In the genomic region with DNA sequence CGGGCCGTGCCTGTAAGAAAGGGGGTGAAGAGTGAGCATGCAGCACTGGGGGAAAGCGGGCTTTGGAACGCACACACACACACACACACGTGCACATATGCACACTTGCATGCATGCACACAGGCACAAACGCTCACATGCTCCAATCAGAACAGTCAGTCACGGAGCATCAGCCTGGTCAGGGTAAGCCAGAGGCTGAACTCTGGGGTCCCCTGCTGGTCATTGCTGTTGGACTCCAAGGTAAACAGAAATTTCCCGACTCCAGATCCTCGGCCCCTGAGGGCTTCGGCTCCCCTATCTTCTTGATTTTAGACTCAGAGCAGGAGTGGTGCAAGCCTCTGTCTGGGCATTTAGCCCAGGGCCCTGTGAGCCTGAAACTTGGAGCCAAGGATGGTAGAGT, we compare ENCODE assay signal across 13 cellular contexts. TPM values are rescaled to one million over a fixed set of nuclear protein-coding genes. Genes with fewer than 3 reads are reported as not detected.
A peak's percentile ranks its signal among the peaks of the same experiment; 100 is the strongest.
DNase-seq lines count a peak whose midpoint lies in the region; ATAC-seq and TF ChIP-seq lines count a peak whose summit lies in the region.
"Had no signal": no experiment of that assay in that cellular context is flagged by ENCODE, and none has a peak within 500 bp of the region (broad histone marks: within the 10 kb centered on the region; RNA-seq: fewer than 3 reads in every experiment).

No MANE protein-coding gene starts in this region.

- no peaks in the 10 kb centered on the region for H3K79me2 ChIP-seq in OCI-LY3 (ENCODE audit: low read length)
- no peaks in the 10 kb centered on the region for H3K79me2 ChIP-seq in smooth muscle cell (ENCODE audit: low read depth)

- DNase-seq in Right ventricle myocardium superior: no peak
- DNase-seq in cardiac septum (ENCODE audit: low spot score): no peak
- DNase-seq in fibroblast of pulmonary artery (ENCODE audit: low read depth): peak; percentile 12
- no peak for DNase-seq in smooth muscle cell (lab: John Stamatoyannopoulos, UW; ENCODE audit: unreplicated experiment)
- no peak for DNase-seq in RWPE1 (ENCODE audit: low spot score)
- no peak for DNase-seq in MG63
- DNase-seq in NAMALWA (ENCODE audit: low spot score): no peak
- DNase-seq: KG1; naive thymus-derived CD4-positive, alpha-beta T cell; stimulated activated CD4-positive, alpha-beta T cell treated with anti-CD3 and anti-CD28 coated beads, Interleukin-2, amount 100 ng/mL, for 48 hours had no signal

- no peaks in the 10 kb centered on the region for H3K4me1 ChIP-seq in OCI-LY3 (ENCODE audit: low read length)
- H3K4me1 ChIP-seq in smooth muscle cell (ENCODE audit: low read depth): no peaks in the 10 kb centered on the region

- H3F3A ChIP-seq in smooth muscle cell (ENCODE audit: low read depth): no peaks in the 10 kb centered on the region

- TF ChIP-seq CTCF in OCI-LY3 (IDR thresholded peaks at IDR 0.05; ENCODE audit: low read depth, low read length) (0 out of 2 replicates have a peak, but pooled peaks have one; percentile 11), fibroblast of pulmonary artery (IDR thresholded peaks at IDR 0.05; ENCODE audit: low read length, missing control alignments) (peak; percentile 18), smooth muscle cell (IDR thresholded peaks at IDR 0.05; ENCODE audit: borderline replicate concordance, insufficient read depth, poor library complexity, severe bottlenecking) (peak; percentile 16), RWPE1 (conservative IDR thresholded peaks at IDR 0.05; ENCODE audit: low read depth) (no peak)

- no peaks in the 10 kb centered on the region for H3K36me3 ChIP-seq in OCI-LY3 (replicated peaks; ENCODE audit: low read depth, low read length)
- H3K36me3 ChIP-seq in smooth muscle cell (ENCODE audit: low read depth): no peaks in the 10 kb centered on the region
- H3K36me3 ChIP-seq in MG63: no peaks in the 10 kb centered on the region
- H3K36me3 ChIP-seq: BLaER1 treated with 17β-estradiol and CSF1 and Interleukin-3, amounts not matched to agents 10 nM and 100 nM had no signal

- no peak overlapping the region for H3K4me2 ChIP-seq in OCI-LY3 (ENCODE audit: low read length)
- no peak overlapping the region for H3K4me2 ChIP-seq in smooth muscle cell
- H3K4me2 ChIP-seq: BLaER1 treated with 17β-estradiol and CSF1 and Interleukin-3, amounts not matched to agents 10 nM and 100 nM had no signal

- H3K9ac ChIP-seq in OCI-LY3 (ENCODE audit: low read length) (no peak overlapping the region), smooth muscle cell (ENCODE audit: low read depth) (no peak overlapping the region)
- H3K9ac ChIP-seq: BLaER1 treated with 17β-estradiol and CSF1 and Interleukin-3, amounts not matched to agents 10 nM and 100 nM had no signal

- POLR2A ChIA-PET in RWPE1 (lab: Yijun Ruan, JAX; ENCODE audit: low non-redundant PET): no interaction called here

- 71% methylated on average over 10 of the region's 10 CpGs for WGBS in smooth muscle cell (ENCODE audit: low lambda C conversion rate)

- no peak overlapping the region for H3K4me3 ChIP-seq in OCI-LY3 (ENCODE audit: low read length)
- no peak overlapping the region for H3K4me3 ChIP-seq in fibroblast of pulmonary artery (replicated peaks; ENCODE audit: low read depth, low read length)
- no peak overlapping the region for H3K4me3 ChIP-seq in smooth muscle cell
- H3K4me3 ChIP-seq in MG63: no peak overlapping the region
- H3K4me3 ChIP-seq: BLaER1 treated with 17β-estradiol and CSF1 and Interleukin-3, amounts not matched to agents 10 nM and 100 nM had no signal

- intact Hi-C loops in Right ventricle myocardium superior (cut with DNase I) (no loop called here), cardiac septum (cut with DNase I) (no loop called here)

- CTCF ChIA-PET in RWPE1 (lab: Yijun Ruan, JAX): no interaction called here

- peaks cover 77% of the 10 kb centered on the region for H3K27me3 ChIP-seq in OCI-LY3 (ENCODE audit: low read depth, low read length)
- H3K27me3 ChIP-seq in smooth muscle cell (ENCODE audit: low read depth): peaks cover 42% of the 10 kb centered on the region
- peaks cover 13% of the 10 kb centered on the region for H3K27me3 ChIP-seq in MG63

- ATAC-seq in Right ventricle myocardium superior (ENCODE audit: poor library complexity): peak; percentile 58
- ATAC-seq: naive thymus-derived CD4-positive, alpha-beta T cell had no signal

- H4K20me1 ChIP-seq in OCI-LY3 (ENCODE audit: insufficient read depth, low read length) (0 out of 2 replicates have a peak, but pooled peaks cover 6% of the 10 kb centered on the region), smooth muscle cell (ENCODE audit: low read depth) (no peaks in the 10 kb centered on the region)

- H3K27ac ChIP-seq in OCI-LY3 (ENCODE audit: low read length): no peak overlapping the region
- no peak overlapping the region for H3K27ac ChIP-seq in smooth muscle cell (ENCODE audit: low read depth)
- H3K27ac ChIP-seq in RWPE1: no peak overlapping the region
- H3K27ac ChIP-seq: BLaER1 treated with 17β-estradiol and CSF1 and Interleukin-3, amounts not matched to agents 10 nM and 100 nM; VCaP had no signal

- no peak overlapping the region for H2AFZ ChIP-seq in OCI-LY3 (ENCODE audit: low read depth, low read length)
- no peak overlapping the region for H2AFZ ChIP-seq in smooth muscle cell (ENCODE audit: low read depth)

- no peaks in the 10 kb centered on the region for H3K9me3 ChIP-seq in OCI-LY3 (ENCODE audit: insufficient read depth, low read length)
- H3K9me3 ChIP-seq in smooth muscle cell (replicated peaks; ENCODE audit: low read depth): no peaks in the 10 kb centered on the region
- no peaks in the 10 kb centered on the region for H3K9me3 ChIP-seq in MG63
- H3K9me3 ChIP-seq: BLaER1 treated with 17β-estradiol and CSF1 and Interleukin-3, amounts not matched to agents 10 nM and 100 nM had no signal

RNA-seq across cellular contexts. Expression of a gene that starts 54.2 kb away (rescaled TPM):
- total RNA-seq in Right ventricle myocardium superior: not detected
- not detected for total RNA-seq in cardiac septum
- total RNA-seq in smooth muscle cell: not detected in 2 replicates
- 0.31 TPM in 1 of 2 replicates, not detected in the other for polyA plus RNA-seq in smooth muscle cell
- 0.03 TPM in 1 of 2 replicates, not detected in the other for total RNA-seq in MG63 (2014; rRNA removed; shearing (Covaris generic); ENCODE audit: low replicate concordance)
- total RNA-seq: naive thymus-derived CD4-positive, alpha-beta T cell had no signal
